Comparison of ENCODE assay signal across 13 cellular contexts in genomic region chr1:192518700-192519099, GRCh38. TPM values are rescaled to one million over a fixed set of nuclear protein-coding genes. Genes with fewer than 3 reads are reported as not detected.
DNase-seq lines count a peak whose midpoint lies in the region; ATAC-seq, FAIRE-seq and TF ChIP-seq lines count a peak whose summit lies in the region.
"Had no signal": no experiment of that assay in that cellular context is flagged by ENCODE, and none has a peak within 500 bp of the region (broad histone marks: within the 10 kb centered on the region; RNA-seq: fewer than 3 reads in every experiment).

No MANE protein-coding gene starts in this region.

- DNase-seq in GM12878 (ENCODE audit: low read depth, low spot score) (no peak), germinal center (ENCODE audit: low spot score) (no peak), epidermal melanocyte (ENCODE audit: insufficient read length, low spot score) (no peak), hypothalamus (lab: John Stamatoyannopoulos, UW) (no peak)
- DNase-seq: activated naive CD4-positive, alpha-beta T cell treated with anti-CD3 and anti-CD28 coated beads for 36 hours; mammary epithelial cell; NCI-H2081 treated with DMSO at 0.1 percent for 48 hours; uterus; WERI-Rb-1 had no signal

- no peak overlapping the region for H3K4me2 ChIP-seq in GM12878 (ENCODE audit: control insufficient read depth, insufficient read depth)

- no peaks in the 10 kb centered on the region for H3K79me2 ChIP-seq in GM12878 (ENCODE audit: control insufficient read depth, insufficient read depth, low read length)

- in situ Hi-C loops in GM12878 (cut with MboI) = loop anchor here (5.0 kb wide), 1 partner anchor 89 kb away; no protein-coding TSS in a partner anchor

- H3K36me3 ChIP-seq in GM12878 (ENCODE audit: control insufficient read depth in 2 of 2, insufficient read depth in 2 of 2, low read length in 1 of 2) = no peaks in the 10 kb centered on the region
- H3K36me3 ChIP-seq: uterus, WERI-Rb-1 had no signal

- H3K9ac ChIP-seq in GM12878 (ENCODE audit: control insufficient read depth, insufficient read depth, low read length) = no peak overlapping the region

- intact Hi-C loops in GM12878 (cut with micrococcal nuclease; ENCODE audit: unreplicated experiment) = no loop called here

- no peak overlapping the region for H3K27ac ChIP-seq in GM12878 (ENCODE audit: control insufficient read depth, insufficient read depth)
- H3K27ac ChIP-seq: uterus, WERI-Rb-1 had no signal

- no peaks in the 10 kb centered on the region for H3K27me3 ChIP-seq in GM12878 (replicated peaks in 1 of 2; ENCODE audit: control insufficient read depth in 2 of 2, insufficient read depth in 2 of 2, low read length in 1 of 2)
- H3K27me3 ChIP-seq: uterus had no signal

- no peak for TF ChIP-seq CTCF in GM12878 (IDR thresholded peaks at IDR 0.05 in 2 of 3, conservative IDR thresholded peaks at IDR 0.05 in 1 of 3; ENCODE audit: control insufficient read depth in 2 of 3, extremely low read depth in 1 of 3, insufficient read depth in 1 of 3, low read depth in 3 of 3, low read length in 3 of 3)

- ATAC-seq in GM18870 (IDR thresholded peaks at IDR 0.05; ENCODE audit: unreplicated experiment) = peak; percentile 43
- ATAC-seq in GM21515 (IDR thresholded peaks at IDR 0.05; ENCODE audit: unreplicated experiment) = peak; percentile 34
- ATAC-seq in HG03045 (IDR thresholded peaks at IDR 0.05; ENCODE audit: unreplicated experiment) = peak; percentile 46
- peak; percentile 69 for ATAC-seq in GM12878

- POLR2A ChIA-PET in GM12878 (lab: Charles Lee) = interaction anchor here (0.9 to 11.6 kb wide), 8 partner anchors 10 to 85 kb away, joined by 3 to 170 read pairs (median 13); no protein-coding TSS in a partner anchor

- no peak overlapping the region for H3K4me3 ChIP-seq in GM12878
- H3K4me3 ChIP-seq: uterus had no signal

- no peak for FAIRE-seq in GM12878 (lab: Jason Lieb, UNC)
- FAIRE-seq: colon had no signal

- TF ChIP-seq EP300 in GM12878 (IDR thresholded peaks at IDR 0.05; ENCODE audit: borderline replicate concordance in 1 of 2, control insufficient read depth in 1 of 2, low read depth in 2 of 2, low read length in 2 of 2) = peak; percentile 83 to 94

- TF ChIP-seq RAD21 in GM12878 (IDR thresholded peaks at IDR 0.05; ENCODE audit: insufficient read depth, low read depth, low read length) = no peak

- no peak for TF ChIP-seq POLR2A in GM12878 (IDR thresholded peaks at IDR 0.05; ENCODE audit: low read depth, low read length)

- RAD21 ChIA-PET in GM12878 (lab: Charles Lee; ENCODE audit: unreplicated experiment) = interaction anchor here (1.0 to 11.6 kb wide), 9 partner anchors 9 to 121 kb away, joined by 3 to 288 read pairs (median 7); no protein-coding TSS in a partner anchor

- no peak overlapping the region for H2AFZ ChIP-seq in GM12878 (ENCODE audit: control insufficient read depth, low read depth, low read length)

- H3K9me3 ChIP-seq in GM12878 (replicated peaks; ENCODE audit: control insufficient read depth, insufficient read depth, low read length) = no peaks in the 10 kb centered on the region; the same call in 1 of the 3 replicates
- H3K9me3 ChIP-seq: uterus had no signal

- peaks cover 15% of the 10 kb centered on the region; the same call in 1 of the 2 replicates for H3K4me1 ChIP-seq in GM12878 (ENCODE audit: control insufficient read depth, insufficient read depth, low read length)
- H3K4me1 ChIP-seq: uterus had no signal

- SMC1A ChIA-PET in GM12878 (lab: Charles Lee; ENCODE audit: uncharacterized antibody, unreplicated experiment) = interaction anchor here (0.6 to 6.6 kb wide), 12 partner anchors 10 to 92 kb away, joined by 3 to 268 read pairs (median 6); no protein-coding TSS in a partner anchor

- CTCF ChIA-PET in GM12878 (lab: Yijun Ruan, JAX) = interaction anchor here (0.5 to 9.9 kb wide), 7 partner anchors 11 to 88 kb away, joined by 3 to 78 read pairs (median 23); no protein-coding TSS in a partner anchor

- BruUV-seq in GM12878 (replicated peaks; lab: Mats Ljungman, UMichigan) = no TSS peak

- H4K20me1 ChIP-seq in GM12878 (ENCODE audit: control insufficient read depth, insufficient read depth) = no peaks in the 10 kb centered on the region

TF ChIP-seq in GM12878, 131 proteins besides CTCF, POLR2A, EP300 and RAD21 (continues in another document):
- TF ChIP-seq NRF1 (conservative IDR thresholded peaks at IDR 0.05; ENCODE audit: low read depth, low read length) (no peak), NBN (IDR thresholded peaks at IDR 0.05) (no peak), FOXK2 (IDR thresholded peaks at IDR 0.05) (no peak), YBX1 (IDR thresholded peaks at IDR 0.05) (no peak), POU2F2 (IDR thresholded peaks at IDR 0.05; ENCODE audit: borderline replicate concordance, low read depth, low read length) (peak; percentile 80; the same call in 1 of the 3 replicates), POLR2AphosphoS2 (IDR thresholded peaks at IDR 0.05; ENCODE audit: low read depth, low read length) (no peak), HDAC6 (IDR thresholded peaks at IDR 0.05; ENCODE audit: unreplicated experiment) (no peak), KDM1A (IDR thresholded peaks at IDR 0.05; ENCODE audit: borderline replicate concordance) (no peak), IRF4 (IDR thresholded peaks at IDR 0.05; ENCODE audit: low read depth, low read length) (peak; percentile 92), ESRRA (IDR thresholded peaks at IDR 0.05; ENCODE audit: low read length) (no peak), BACH1 (IDR thresholded peaks at IDR 0.05; ENCODE audit: borderline replicate concordance) (peak; percentile 83; the same call in 1 of the 2 replicates), PAX8 (IDR thresholded peaks at IDR 0.05) (peak; percentile 22; the same call in 1 of the 2 replicates), CHD1 (IDR thresholded peaks at IDR 0.05; ENCODE audit: low read depth, low read length) (no peak), E2F8 (IDR thresholded peaks at IDR 0.05; ENCODE audit: low read depth, partially characterized antibody) (no peak), REST (IDR thresholded peaks at IDR 0.05; ENCODE audit: low read depth, low read length) (no peak)

RNA-seq across cellular contexts. Expression of gene RGS1, which starts 56.9 kb away (rescaled TPM):
- total RNA-seq in GM12878 (2013; cell fraction: nucleolus; rRNA removed) = 1,986 and 2,133 TPM in 2 replicates
- 43.7 and 68.1 TPM in 2 replicates for total RNA-seq in GM12878 (2014; rRNA removed)
- 61.3 and 76.2 TPM in 2 replicates for total RNA-seq in GM12878 (2014; rRNA removed; fragmentation: Illumina TruSeq; extraction: Trizol)
- 38.5 and 45.8 TPM in 2 replicates for total RNA-seq in GM12878 (2021)
- polyA plus RNA-seq in GM12878 (2011; ENCODE audit: low read depth) = 60.0 TPM
- 882 and 1,502 TPM in 2 replicates for polyA plus RNA-seq in GM12878 (2011; rRNA removed)
- 230 and 358 TPM in 2 replicates for polyA plus RNA-seq in GM12878 (2011; cell fraction: cytosol; rRNA removed)
- 346 and 598 TPM in 2 replicates for polyA plus RNA-seq in GM12878 (2011; cell fraction: nucleus; rRNA removed)
- polyA plus RNA-seq in GM12878 (2012) = 92.1 and 280 TPM in 2 replicates
- 48.2 and 72.9 TPM in 2 replicates for polyA plus RNA-seq in GM12878 (2014; fragmentation: Illumina TruSeq; extraction: Trizol)
- 10 to 100 TPM; 50.8 to 52.2 TPM for polyA plus RNA-seq in GM12878 (2014; fragmentation: Nextera tagmentation; extraction: Ambion mirVana)
- polyA plus RNA-seq in GM12878 (2014; rRNA removed) = 26.6 and 38.0 TPM in 2 replicates
- polyA plus RNA-seq in GM12878 (2016; fragmentation: Nextera tagmentation; extraction: Ambion mirVana) = 10 to 100 TPM; 20.7 to 21.3 TPM
- 283 and 396 TPM in 2 replicates for polyA minus RNA-seq in GM12878 (2011; rRNA and poly(A)+ RNA removed)
- polyA minus RNA-seq in GM12878 (2011; cell fraction: cytosol; rRNA and poly(A)+ RNA removed) = 140 and 173 TPM in 2 replicates
- polyA minus RNA-seq in GM12878 (2011; cell fraction: nucleus; rRNA and poly(A)+ RNA removed) = 1,153 and 1,417 TPM in 2 replicates
- total RNA-seq: mammary epithelial cell had no signal
- polyA plus RNA-seq: mammary epithelial cell had no signal
